In the genomic region with DNA sequence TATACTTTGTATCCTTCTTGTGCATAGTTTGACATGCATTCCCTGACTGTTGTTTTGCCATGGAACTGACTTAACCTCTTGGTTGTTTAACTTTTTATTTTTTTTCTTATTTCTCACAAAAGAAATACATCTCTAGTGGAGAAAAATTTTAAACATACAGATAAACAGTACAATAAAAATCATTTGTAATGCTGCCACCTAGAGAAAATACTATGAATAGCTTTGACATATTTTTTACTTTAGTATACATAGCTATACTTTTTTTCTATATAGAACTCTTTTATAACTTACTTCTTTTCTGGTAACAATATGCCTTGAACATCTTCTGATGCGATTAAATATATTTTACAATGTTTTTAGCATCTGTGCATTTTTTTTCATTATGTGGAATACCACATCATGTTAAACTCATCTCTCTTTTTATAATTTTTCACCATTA, we compare ENCODE assay signal across 11 cellular contexts.
DNase-seq lines count a peak whose midpoint lies in the region; ATAC-seq and TF ChIP-seq lines count a peak whose summit lies in the region.
"Had no signal": no experiment of that assay in that cellular context is flagged by ENCODE, and none has a peak within 500 bp of the region (broad histone marks: within the 10 kb centered on the region; RNA-seq: fewer than 3 reads in every experiment).

No MANE protein-coding gene starts in this region.

- peak; percentile 27; the same call in 1 of the 2 replicates for TF ChIP-seq CTCF in Panc1 (IDR thresholded peaks at IDR 0.05)
- peak; percentile 51 for TF ChIP-seq CTCF in smooth muscle cell (IDR thresholded peaks at IDR 0.05; ENCODE audit: borderline replicate concordance, insufficient read depth, poor library complexity, severe bottlenecking)

- H3K4me1 ChIP-seq in Panc1 (ENCODE audit: control insufficient read depth, insufficient read depth, low read length) (peaks cover 3% of the 10 kb centered on the region; the same call in 1 of the 2 replicates), smooth muscle cell (ENCODE audit: low read depth) (peaks cover 5% of the 10 kb centered on the region)

- CTCF ChIA-PET in Panc1 (lab: Charles Lee) = interaction anchor here (0.8 kb wide), 1 partner anchor 310 kb away, joined by 3 read pairs; no protein-coding TSS in a partner anchor

- BruUV-seq in Panc1 (replicated peaks; lab: Mats Ljungman, UMichigan) = no TSS peak

- H3K4me2 ChIP-seq in smooth muscle cell = no peak overlapping the region

- peaks cover 3% of the 10 kb centered on the region for H3F3A ChIP-seq in smooth muscle cell (ENCODE audit: low read depth)

- H4K20me1 ChIP-seq in smooth muscle cell (ENCODE audit: low read depth) = no peaks in the 10 kb centered on the region

- in situ Hi-C loops in Panc1 (cut with HindIII; ENCODE audit: low pct_unique_long_range_greater_than_20kb, low sequenced_read_pairs) = no loop called here

- H3K27ac ChIP-seq in Panc1 (ENCODE audit: low read length) = no peak overlapping the region
- H3K27ac ChIP-seq in smooth muscle cell (ENCODE audit: low read depth) = peak overlapping the region; percentile 14

- no peak for ATAC-seq in Panc1
- ATAC-seq in GM21447 (IDR thresholded peaks at IDR 0.05; ENCODE audit: unreplicated experiment) = no peak
- ATAC-seq in HG02642 (IDR thresholded peaks at IDR 0.05; ENCODE audit: poor library complexity, unreplicated experiment) = no peak

- H3K4me3 ChIP-seq in Panc1 (ENCODE audit: low read depth in 2 of 2, low read length in 2 of 2) = no peak overlapping the region
- H3K4me3 ChIP-seq in smooth muscle cell = no peak overlapping the region

- DNase-seq in NCI-H2107 treated with DMSO at 0.1 percent for 48 hours (lab: John Stamatoyannopoulos, UW; ENCODE audit: unreplicated experiment) (peak; percentile 36), NCI-H2107 (lab: John Stamatoyannopoulos, UW) (no peak), Panc1 (ENCODE audit: low read depth, low spot score) (no peak), fibroblast of peridontal ligament (ENCODE audit: extremely low read depth) (peak; percentile 65), smooth muscle cell (lab: John Stamatoyannopoulos, UW; ENCODE audit: unreplicated experiment) (no peak)
- no peak for DNase-seq in stimulated activated CD4-positive, alpha-beta T cell treated with anti-CD3 and anti-CD28 coated beads, Interleukin-4, amount 100 ng/mL, for 1 hour
- DNase-seq: central memory CD4-positive, alpha-beta T cell; nucleus accumbens; T-helper 9 cell had no signal

- H3K9me3 ChIP-seq in Panc1 (ENCODE audit: control insufficient read depth, insufficient read depth, low read depth, low read length) (no peaks in the 10 kb centered on the region), smooth muscle cell (replicated peaks; ENCODE audit: low read depth) (no peaks in the 10 kb centered on the region)

- intact Hi-C loops in Panc1 (cut with micrococcal nuclease; ENCODE audit: unreplicated experiment) = no loop called here

- H3K36me3 ChIP-seq in Panc1 (ENCODE audit: control insufficient read depth, insufficient read depth, low read length) (no peaks in the 10 kb centered on the region), smooth muscle cell (ENCODE audit: low read depth) (no peaks in the 10 kb centered on the region)

- WGBS in smooth muscle cell (ENCODE audit: low lambda C conversion rate) = 56% methylated on average over 1 of the region's 1 CpG

- no peaks in the 10 kb centered on the region for H3K79me2 ChIP-seq in smooth muscle cell (ENCODE audit: low read depth)

- H3K27me3 ChIP-seq in Panc1 (ENCODE audit: control insufficient read depth, insufficient read depth, low read length) = no peaks in the 10 kb centered on the region
- no peaks in the 10 kb centered on the region for H3K27me3 ChIP-seq in smooth muscle cell (ENCODE audit: low read depth)

- POLR2A ChIA-PET in Panc1 (lab: Charles Lee) = no interaction called here

- no peak overlapping the region for H3K9ac ChIP-seq in smooth muscle cell (ENCODE audit: low read depth)

- H2AFZ ChIP-seq in smooth muscle cell (ENCODE audit: low read depth) = no peak overlapping the region

Comparison
In these comparisons a context has a peak if more than half of its experiments do, and no peak if none do; other contexts are left out.
1. DNase-seq: peak in NCI-H2107 treated with DMSO at 0.1 percent for 48 hours (single experiment) and fibroblast of peridontal ligament (single experiment); none in NCI-H2107 (single experiment), Panc1 (single experiment), smooth muscle cell (single experiment) and stimulated activated CD4-positive, alpha-beta T cell treated with anti-CD3 and anti-CD28 coated beads, Interleukin-4, amount 100 ng/mL, for 1 hour (single experiment).